ENCODE assay signal across 32 cellular contexts in genomic region chr18:28167835-28168349, GRCh38. TPM values are rescaled to one million over a fixed set of nuclear protein-coding genes. Genes with fewer than 3 reads are reported as not detected.
A peak's percentile ranks its signal among the peaks of the same experiment; 100 is the strongest.
DNase-seq lines count a peak whose midpoint lies in the region; ATAC-seq, FAIRE-seq and TF ChIP-seq lines count a peak whose summit lies in the region.
"Had no signal": no experiment of that assay in that cellular context is flagged by ENCODE, and none has a peak within 500 bp of the region (broad histone marks: within the 10 kb centered on the region; RNA-seq: fewer than 3 reads in every experiment).

No MANE protein-coding gene starts in this region.

- H3K9ac ChIP-seq in HUES48 (ENCODE audit: low read depth, low read length) (no peak overlapping the region), astrocyte (ENCODE audit: low read length) (no peak overlapping the region)
- H3K9ac ChIP-seq: BLaER1 treated with 17β-estradiol and CSF1 and Interleukin-3, amounts not matched to agents 10 nM and 100 nM had no signal

- H3K4me1 ChIP-seq in HUES48 (ENCODE audit: control insufficient read depth, insufficient read depth, low read length): 0 out of 2 replicates have a peak, but pooled peaks cover 3% of the 10 kb centered on the region
- H3K4me1 ChIP-seq in astrocyte (ENCODE audit: insufficient read depth, low read length): peaks cover 24% of the 10 kb centered on the region
- peaks cover 17% of the 10 kb centered on the region for H3K4me1 ChIP-seq in osteoblast (ENCODE audit: insufficient read depth, low read length)
- H3K4me1 ChIP-seq: BLaER1 treated with 17β-estradiol and CSF1 and Interleukin-3, amounts not matched to agents 10 nM and 100 nM; breast epithelium; lower lobe of right lung; Peyer's patch; transverse colon had no signal

- H3K9me3 Mint-ChIP-seq in astrocyte (ENCODE audit: unreplicated experiment): no peaks in the 10 kb centered on the region
- H3K9me3 Mint-ChIP-seq: activated CD4-positive, alpha-beta T cell treated with anti-CD3 and anti-CD28 coated beads, Interleukin-2, amount 10 ng/mL, durations not matched to agents 24 days and 14 days; H9 had no signal

- no peaks in the 10 kb centered on the region for H3K36me3 ChIP-seq in HUES48 (ENCODE audit: control insufficient read depth, insufficient read depth, low read length)
- H3K36me3 ChIP-seq in astrocyte (ENCODE audit: insufficient read depth, low read length): peaks cover 13% of the 10 kb centered on the region
- H3K36me3 ChIP-seq in osteoblast (ENCODE audit: insufficient read depth, low read length): no peaks in the 10 kb centered on the region
- H3K36me3 ChIP-seq: BLaER1 treated with 17β-estradiol and CSF1 and Interleukin-3, amounts not matched to agents 10 nM and 100 nM; breast epithelium; lower lobe of right lung; Peyer's patch had no signal

- peak overlapping the region; percentile 14 for H3K27ac ChIP-seq in HUES48 (ENCODE audit: low read depth, low read length)
- H3K27ac ChIP-seq in astrocyte (ENCODE audit: low read depth, low read length): no peak overlapping the region
- H3K27ac ChIP-seq in osteoblast (ENCODE audit: low read depth, low read length): no peak overlapping the region
- H3K27ac ChIP-seq: BLaER1 treated with 17β-estradiol and CSF1 and Interleukin-3, amounts not matched to agents 10 nM and 100 nM; breast epithelium; lower lobe of right lung; Peyer's patch; transverse colon had no signal

- peaks cover 7% of the 10 kb centered on the region for H3K36me3 Mint-ChIP-seq in astrocyte (ENCODE audit: low read depth, unreplicated experiment)
- H3K36me3 Mint-ChIP-seq: activated naive CD4-positive, alpha-beta T cell treated with anti-CD3 and anti-CD28 coated beads, Interleukin-2, amount 50 U/mL, for 24 hours; naive thymus-derived CD4-positive, alpha-beta T cell had no signal

- DNase-seq in astrocyte (ENCODE audit: low read depth) (no peak), iris pigment epithelial cell (ENCODE audit: low read depth) (peak; percentile 56), osteoblast (ENCODE audit: insufficient read length, low spot score, missing footprints) (no peak), left colon (no peak), dermis blood vessel endothelial cell (no peak), NCI-H2081 treated with DMSO at 0.1 percent for 48 hours (lab: John Stamatoyannopoulos, UW) (no peak), AG08395 (ENCODE audit: low spot score) (no peak)
- DNase-seq: activated CD4-positive, alpha-beta T cell treated with anti-CD3 and anti-CD28 coated beads, Interleukin-2, amount 10 ng/mL, durations not matched to agents 24 days and 14 days; activated CD8-positive, alpha-beta memory T cell treated with anti-CD3 and anti-CD28 coated beads for 24 hours; amygdala; effector CD8-positive, alpha-beta T cell; erythroblast; H9; lower lobe of right lung; MV-4-11; naive thymus-derived CD4-positive, alpha-beta T cell; NCI-H1436; NCI-H2107; NCI-H345; occipital lobe; Peyer's patch; SHP77 treated with DMSO at 0.1 percent for 48 hours; stimulated activated CD4-positive, alpha-beta T cell treated with anti-CD3 and anti-CD28 coated beads, Interleukin-4, amount 100 ng/mL, for 24 hours; SW 1271; transverse colon had no signal

- H3K27me3 ChIP-seq in HUES48 (ENCODE audit: control insufficient read depth, insufficient read depth, low read length) (no peaks in the 10 kb centered on the region), astrocyte (ENCODE audit: insufficient read depth, low read length) (no peaks in the 10 kb centered on the region), osteoblast (ENCODE audit: insufficient read depth, low read length) (no peaks in the 10 kb centered on the region)
- H3K27me3 ChIP-seq: BLaER1 treated with 17β-estradiol and CSF1 and Interleukin-3, amounts not matched to agents 10 nM and 100 nM; breast epithelium; Peyer's patch had no signal

- H4K20me1 ChIP-seq in astrocyte (ENCODE audit: insufficient read depth, low read length) (peaks cover 90% of the 10 kb centered on the region), osteoblast (ENCODE audit: insufficient read depth, low read length) (peaks cover 21% of the 10 kb centered on the region)

- no peak for ATAC-seq in left colon
- ATAC-seq: lower lobe of right lung; naive thymus-derived CD4-positive, alpha-beta T cell had no signal

- no peak for TF ChIP-seq CTCF in astrocyte (IDR thresholded peaks at IDR 0.05; ENCODE audit: insufficient read depth, low read depth, low read length)
- no peak for TF ChIP-seq CTCF in osteoblast (IDR thresholded peaks at IDR 0.05; ENCODE audit: extremely low read depth, low read depth, low read length)

- H3K27me3 Mint-ChIP-seq in astrocyte (ENCODE audit: low read depth, unreplicated experiment): no peaks in the 10 kb centered on the region
- H3K27me3 Mint-ChIP-seq: activated CD4-positive, alpha-beta T cell treated with anti-CD3 and anti-CD28 coated beads, Interleukin-2, amount 10 ng/mL, durations not matched to agents 24 days and 14 days had no signal

- H3K4me2 ChIP-seq in astrocyte (ENCODE audit: low read length) (peak overlapping the region; percentile 24), osteoblast (ENCODE audit: insufficient read depth, low read length) (peak overlapping the region; percentile 59)
- H3K4me2 ChIP-seq: BLaER1 treated with 17β-estradiol and CSF1 and Interleukin-3, amounts not matched to agents 10 nM and 100 nM had no signal

- H3K4me3 Mint-ChIP-seq in astrocyte (ENCODE audit: unreplicated experiment): no peak overlapping the region
- H3K4me3 Mint-ChIP-seq: activated CD4-positive, alpha-beta T cell treated with anti-CD3 and anti-CD28 coated beads, Interleukin-2, amount 10 ng/mL, durations not matched to agents 24 days and 14 days; activated naive CD4-positive, alpha-beta T cell treated with anti-CD3 and anti-CD28 coated beads, Interleukin-2, amount 50 U/mL, for 24 hours; H9; naive thymus-derived CD4-positive, alpha-beta T cell had no signal

- H3K4me3 ChIP-seq in HUES48 (ENCODE audit: low read depth, low read length) (no peak overlapping the region), astrocyte (ENCODE audit: insufficient read depth, low read depth, low read length) (no peak overlapping the region), osteoblast (ENCODE audit: insufficient read depth, low read length) (no peak overlapping the region)
- H3K4me3 ChIP-seq: BLaER1 treated with 17β-estradiol and CSF1 and Interleukin-3, amounts not matched to agents 10 nM and 100 nM; breast epithelium; lower lobe of right lung; Peyer's patch; transverse colon had no signal

- H2AFZ ChIP-seq in astrocyte (ENCODE audit: low read depth, low read length) (no peak overlapping the region), osteoblast (ENCODE audit: low read length) (no peak overlapping the region)

- peak overlapping the region; percentile 59 for H3K27ac Mint-ChIP-seq in astrocyte (ENCODE audit: unreplicated experiment)
- H3K27ac Mint-ChIP-seq: activated CD4-positive, alpha-beta T cell treated with anti-CD3 and anti-CD28 coated beads, Interleukin-2, amount 10 ng/mL, durations not matched to agents 24 days and 14 days; activated naive CD4-positive, alpha-beta T cell treated with anti-CD3 and anti-CD28 coated beads, Interleukin-2, amount 50 U/mL, for 24 hours; H9; naive thymus-derived CD4-positive, alpha-beta T cell had no signal

- peaks cover 100% of the 10 kb centered on the region for H3K79me2 ChIP-seq in astrocyte (ENCODE audit: insufficient read depth, low read length)
- peaks cover 98% of the 10 kb centered on the region for H3K79me2 ChIP-seq in osteoblast (ENCODE audit: insufficient read depth, low read length)

- H3K9me3 ChIP-seq in HUES48 (ENCODE audit: control insufficient read depth, insufficient read depth, low read length): no peaks in the 10 kb centered on the region
- no peaks in the 10 kb centered on the region for H3K9me3 ChIP-seq in astrocyte (ENCODE audit: insufficient read depth, low read depth, low read length)
- H3K9me3 ChIP-seq in osteoblast (ENCODE audit: low read depth, low read length): no peaks in the 10 kb centered on the region
- H3K9me3 ChIP-seq: BLaER1 treated with 17β-estradiol and CSF1 and Interleukin-3, amounts not matched to agents 10 nM and 100 nM; breast epithelium; lower lobe of right lung; Peyer's patch; transverse colon had no signal

- FAIRE-seq in astrocyte (lab: Jason Lieb, UNC): no peak
- FAIRE-seq: colon, GM12891, islet of Langerhans had no signal

- peaks cover 57% of the 10 kb centered on the region for H3K4me1 Mint-ChIP-seq in astrocyte (ENCODE audit: low read depth, unreplicated experiment)
- H3K4me1 Mint-ChIP-seq: activated CD4-positive, alpha-beta T cell treated with anti-CD3 and anti-CD28 coated beads, Interleukin-2, amount 10 ng/mL, durations not matched to agents 24 days and 14 days; activated naive CD4-positive, alpha-beta T cell treated with anti-CD3 and anti-CD28 coated beads, Interleukin-2, amount 50 U/mL, for 24 hours; naive thymus-derived CD4-positive, alpha-beta T cell had no signal

- intact Hi-C loops in left colon (cut with DNase I, micrococcal nuclease): no loop called here

RNA-seq across cellular contexts. Expression of gene CDH2, which starts 9.0 kb away (rescaled TPM):
- 326 and 363 TPM in 2 replicates for total RNA-seq in astrocyte
- 75.6 and 78.7 TPM in 2 replicates for total RNA-seq in osteoblast
- 1 to 10 TPM in 1 of 2 donors, under 1 TPM in 1; 0.98 to 1.8 TPM for total RNA-seq in left colon
- total RNA-seq in dermis blood vessel endothelial cell: 1.8 and 1.9 TPM in 2 replicates

Comparison
In these comparisons a context has a peak if more than half of its experiments do, and no peak if none do; other contexts are left out.
1. RNA of gene CDH2, which starts 9.0 kb away (total RNA-seq): 326 to 363 TPM in astrocyte and 75.6 to 78.7 TPM in osteoblast; 1.8 to 1.9 TPM in dermis blood vessel endothelial cell and 0.98 to 1.8 TPM in left colon; every median in the first group is over 10 times any median in the second.